In the genomic region with DNA sequence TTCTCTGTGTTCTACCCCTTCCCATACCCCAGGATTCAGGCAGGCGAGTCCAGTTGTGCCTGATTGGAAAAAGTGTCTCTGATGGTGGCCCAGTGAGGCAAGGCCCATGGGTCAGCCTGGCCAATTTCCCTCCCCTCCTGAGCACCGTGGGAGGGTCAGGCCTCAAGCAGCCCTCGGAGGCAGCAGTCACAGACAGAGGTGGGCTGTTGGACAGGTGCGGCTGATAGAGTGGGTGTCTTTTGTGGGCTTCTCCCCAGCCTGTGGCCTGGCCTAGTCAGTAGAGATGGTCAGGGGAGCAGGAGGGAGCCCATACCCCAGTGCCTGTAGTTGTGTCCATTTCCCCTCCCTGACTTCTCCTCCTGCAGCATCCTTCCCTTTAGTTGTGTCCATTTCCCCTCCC, we compare ENCODE assay signal across 20 cellular contexts. TPM values are rescaled to one million over a fixed set of nuclear protein-coding genes. Genes with fewer than 3 reads are reported as not detected.
DNase-seq lines count a peak whose midpoint lies in the region; ATAC-seq, FAIRE-seq and TF ChIP-seq lines count a peak whose summit lies in the region.
"Had no signal": no experiment of that assay in that cellular context is flagged by ENCODE, and none has a peak within 500 bp of the region (broad histone marks: within the 10 kb centered on the region; RNA-seq: fewer than 3 reads in every experiment).

No MANE protein-coding gene starts in this region.

- H3K4me1 Mint-ChIP-seq in CD14-positive monocyte (no peaks in the 10 kb centered on the region), brain (peaks cover 69% of the 10 kb centered on the region), glutamatergic neuron (ENCODE audit: low read depth, unreplicated experiment) (peaks cover 41% of the 10 kb centered on the region)
- H3K4me1 Mint-ChIP-seq: CD4-positive, CD25-positive, alpha-beta regulatory T cell; CD8-positive, alpha-beta memory T cell had no signal

- DNase-seq in CD14-positive monocyte (ENCODE audit: low spot score): peak; percentile 35
- DNase-seq in glutamatergic neuron: no peak
- peak; percentile 15 for DNase-seq in osteoblast (ENCODE audit: insufficient read length, low spot score, missing footprints)
- DNase-seq in HepG2 (ENCODE audit: low spot score): no peak
- DNase-seq in mammary epithelial cell: no peak
- DNase-seq: CD4-positive, CD25-positive, alpha-beta regulatory T cell; CD8-positive, alpha-beta memory T cell; COR-L47; DMS 273 treated with DMSO at 0.1 percent for 48 hours; DMS53; DND-41; EL; GM23248; HCEC 1CT had no signal

- no peak for TF ChIP-seq EP300 in HepG2 (IDR thresholded peaks at IDR 0.05; ENCODE audit: low read depth in 2 of 2, low read length in 2 of 2)
- TF ChIP-seq EP300 in HepG2 (CRISPR knock-in tag; IDR thresholded peaks at IDR 0.05; ENCODE audit: borderline replicate concordance): no peak

- no peaks in the 10 kb centered on the region for H3K36me3 ChIP-seq in osteoblast (ENCODE audit: insufficient read depth, low read length)
- no peaks in the 10 kb centered on the region for H3K36me3 ChIP-seq in HepG2 (replicated peaks in 1 of 2; ENCODE audit: control insufficient read depth in 1 of 2, insufficient read depth in 2 of 2, low read length in 2 of 2)
- no peaks in the 10 kb centered on the region for H3K36me3 ChIP-seq in mammary epithelial cell (ENCODE audit: insufficient read depth, low read length)
- H3K36me3 ChIP-seq: BLaER1 treated with 17β-estradiol and CSF1 and Interleukin-3, amounts not matched to agents 10 nM and 100 nM had no signal

- peaks cover 2 to 6% (median 4%) of the 10 kb centered on the region in 3 donors for H3K27me3 Mint-ChIP-seq in CD14-positive monocyte (ENCODE audit: low read depth in 3 of 3)
- H3K27me3 Mint-ChIP-seq in brain: peaks cover 12% of the 10 kb centered on the region
- peaks cover 10% of the 10 kb centered on the region for H3K27me3 Mint-ChIP-seq in glutamatergic neuron (ENCODE audit: unreplicated experiment)

- H3K9me3 Mint-ChIP-seq in CD14-positive monocyte (peaks cover 0 to 9% (median 0%) of the 10 kb centered on the region in 7 donors), brain (peaks cover 0 to 9% (median 7%) of the 10 kb centered on the region in 5 experiments), glutamatergic neuron (ENCODE audit: unreplicated experiment) (peaks cover 18% of the 10 kb centered on the region)
- H3K9me3 Mint-ChIP-seq: CD8-positive, alpha-beta memory T cell; IgD-negative memory B cell had no signal

- FAIRE-seq in HepG2 (lab: Jason Lieb, UNC): no peak
- FAIRE-seq: GM12878, H54 had no signal

- H3K9ac ChIP-seq in HepG2 (ENCODE audit: insufficient read depth, low read depth, low read length) (no peak overlapping the region), mammary epithelial cell (ENCODE audit: insufficient read depth, low read length) (no peak overlapping the region)
- H3K9ac ChIP-seq: BLaER1 treated with 17β-estradiol and CSF1 and Interleukin-3, amounts not matched to agents 10 nM and 100 nM; GM23248 had no signal

- no peaks in the 10 kb centered on the region for H4K20me1 ChIP-seq in osteoblast (ENCODE audit: insufficient read depth, low read length)
- no peaks in the 10 kb centered on the region; the same call in 1 of the 2 replicates for H4K20me1 ChIP-seq in HepG2 (ENCODE audit: insufficient read depth, low read length)
- H4K20me1 ChIP-seq in mammary epithelial cell (ENCODE audit: insufficient read depth, low read length): no peaks in the 10 kb centered on the region

- in situ Hi-C loops in HepG2 (cut with HindIII; ENCODE audit: extremely low pct_ligation_motif_present, low pct_unique_long_range_greater_than_20kb): loop anchor here (5.0 kb wide), 1 partner anchor 34 kb away; no protein-coding TSS in a partner anchor
- in situ Hi-C loops in mammary epithelial cell (cut with MboI; ENCODE audit: low sequenced_read_pairs in 2 of 2): no loop called here

- H3K27me3 ChIP-seq in osteoblast (ENCODE audit: insufficient read depth, low read length) (peaks cover 16% of the 10 kb centered on the region), HepG2 (ENCODE audit: control insufficient read depth in 1 of 2, insufficient read depth in 2 of 2, low read length in 2 of 2) (peaks cover 6 to 41% of the 10 kb centered on the region in 2 experiments), mammary epithelial cell (ENCODE audit: insufficient read depth, low read length) (peaks cover 12% of the 10 kb centered on the region)

- no peaks in the 10 kb centered on the region for H3K9me3 ChIP-seq in osteoblast (ENCODE audit: low read depth, low read length)
- H3K9me3 ChIP-seq in HepG2 (ENCODE audit: low read length): no peaks in the 10 kb centered on the region
- H3K9me3 ChIP-seq in mammary epithelial cell (replicated peaks; ENCODE audit: insufficient read depth, low read length): no peaks in the 10 kb centered on the region

- TF ChIP-seq CTCF in CD14-positive monocyte (IDR thresholded peaks at IDR 0.05) (no peak), brain (conservative IDR thresholded peaks at IDR 0.05) (no peak), glutamatergic neuron (IDR thresholded peaks at IDR 0.05; ENCODE audit: partially characterized antibody, unreplicated experiment) (no peak), osteoblast (IDR thresholded peaks at IDR 0.05; ENCODE audit: extremely low read depth, low read depth, low read length) (no peak), HepG2 (CRISPR knock-in tag; IDR thresholded peaks at IDR 0.05) (no peak), mammary epithelial cell (conservative IDR thresholded peaks at IDR 0.05 in 1 of 2, IDR thresholded peaks at IDR 0.05 in 1 of 2; ENCODE audit: extremely low read depth in 1 of 2, insufficient read depth in 1 of 2, low read depth in 1 of 2, low read length in 2 of 2) (no peak)

- ATAC-seq in HepG2: no peak
- ATAC-seq: GM12878 had no signal

- H3K27ac ChIP-seq in osteoblast (ENCODE audit: low read depth, low read length) (no peak overlapping the region), HepG2 (ENCODE audit: extremely low read length, insufficient read depth, low read length) (no peak overlapping the region), mammary epithelial cell (ENCODE audit: insufficient read depth, low read depth, low read length) (no peak overlapping the region)
- H3K27ac ChIP-seq: BLaER1 treated with 17β-estradiol and CSF1 and Interleukin-3, amounts not matched to agents 10 nM and 100 nM; GM23248 had no signal

- WGBS in HepG2 (ENCODE audit: low lambda C conversion rate): 0% methylated on average over 3 of the region's 4 CpGs
- 45% methylated on average over 4 of the region's 4 CpGs for WGBS in mammary epithelial cell (ENCODE audit: low coverage, missing lambda C conversion rate)

- H3K27ac Mint-ChIP-seq in CD14-positive monocyte: no peak overlapping the region
- H3K27ac Mint-ChIP-seq in brain: peak overlapping the region in 3 of 5 experiments; percentile 28 to 94 (median 79)
- peak overlapping the region; percentile 38 for H3K27ac Mint-ChIP-seq in glutamatergic neuron (ENCODE audit: unreplicated experiment)
- H3K27ac Mint-ChIP-seq: B cell; CD4-positive, CD25-positive, alpha-beta regulatory T cell; IgD-negative memory B cell had no signal

- dilution Hi-C loops in mammary epithelial cell (cut with HindIII; ENCODE audit: low sequenced_read_pairs): no loop called here

- TF ChIP-seq RAD21 in HepG2 (CRISPR knock-in tag; IDR thresholded peaks at IDR 0.05): no peak

- H3K4me1 ChIP-seq in osteoblast (ENCODE audit: insufficient read depth, low read length) (no peaks in the 10 kb centered on the region), HepG2 (ENCODE audit: insufficient read depth, low read length) (peaks cover 11% of the 10 kb centered on the region), mammary epithelial cell (ENCODE audit: insufficient read depth, low read length) (no peaks in the 10 kb centered on the region)

- H3K36me3 Mint-ChIP-seq in CD14-positive monocyte: no peaks in the 10 kb centered on the region
- H3K36me3 Mint-ChIP-seq in brain: peaks cover 9% of the 10 kb centered on the region
- peaks cover 4% of the 10 kb centered on the region for H3K36me3 Mint-ChIP-seq in glutamatergic neuron (ENCODE audit: unreplicated experiment)
- H3K36me3 Mint-ChIP-seq: CD4-positive, CD25-positive, alpha-beta regulatory T cell; CD8-positive, alpha-beta memory T cell had no signal

- no peak overlapping the region for H3K4me3 ChIP-seq in osteoblast (ENCODE audit: insufficient read depth, low read length)
- no peak overlapping the region for H3K4me3 ChIP-seq in HepG2 (replicated peaks in 1 of 3; ENCODE audit: insufficient read depth in 1 of 3, low read depth in 2 of 3, low read length in 3 of 3)
- no peak overlapping the region for H3K4me3 ChIP-seq in mammary epithelial cell (replicated peaks in 1 of 3; ENCODE audit: insufficient read depth in 1 of 3, low read depth in 2 of 3, low read length in 3 of 3)
- H3K4me3 ChIP-seq: BLaER1 treated with 17β-estradiol and CSF1 and Interleukin-3, amounts not matched to agents 10 nM and 100 nM; GM12878; GM23248 had no signal

- no TSS peak for BruUV-seq in HepG2 (replicated peaks; lab: Mats Ljungman, UMichigan)
- BruUV-seq in mammary epithelial cell (replicated peaks; lab: Mats Ljungman, UMichigan): no TSS peak

- POLR2A ChIA-PET in HepG2 (lab: Yijun Ruan, JAX): no interaction called here

- TF ChIP-seq POLR2A in HepG2 (IDR thresholded peaks at IDR 0.05; ENCODE audit: insufficient read depth in 1 of 2, low read depth in 2 of 2, low read length in 2 of 2): no peak

- CTCF ChIA-PET in HepG2 (lab: Yijun Ruan, JAX; ENCODE audit: low intra/inter-chr PET ratio, low total read pairs): no interaction called here
- CTCF ChIA-PET in mammary epithelial cell (lab: Charles Lee; ENCODE audit: low non-redundant PET): no interaction called here

- H3K4me3 Mint-ChIP-seq in CD14-positive monocyte (no peak overlapping the region), brain (peak overlapping the region in 2 of 5 experiments; percentile 14 to 69), glutamatergic neuron (ENCODE audit: unreplicated experiment) (peak overlapping the region; percentile 60)
- H3K4me3 Mint-ChIP-seq: B cell; CD4-positive, CD25-positive, alpha-beta regulatory T cell; CD8-positive, alpha-beta memory T cell; IgD-negative memory B cell had no signal

- no peaks in the 10 kb centered on the region for H3K79me2 ChIP-seq in osteoblast (ENCODE audit: insufficient read depth, low read length)
- H3K79me2 ChIP-seq in HepG2 (ENCODE audit: insufficient read depth, low read length): no peaks in the 10 kb centered on the region
- H3K79me2 ChIP-seq in mammary epithelial cell (ENCODE audit: insufficient read depth, low read length): no peaks in the 10 kb centered on the region

- H3K4me2 ChIP-seq in osteoblast (ENCODE audit: insufficient read depth, low read length): no peak overlapping the region
- no peak overlapping the region for H3K4me2 ChIP-seq in HepG2 (ENCODE audit: low read depth, low read length)
- no peak overlapping the region for H3K4me2 ChIP-seq in mammary epithelial cell (ENCODE audit: insufficient read depth, low read depth, low read length)
- H3K4me2 ChIP-seq: BLaER1 treated with 17β-estradiol and CSF1 and Interleukin-3, amounts not matched to agents 10 nM and 100 nM had no signal

- no peak overlapping the region for H2AFZ ChIP-seq in osteoblast (ENCODE audit: low read length)
- no peak overlapping the region for H2AFZ ChIP-seq in HepG2 (ENCODE audit: low read length)
- H2AFZ ChIP-seq in mammary epithelial cell (ENCODE audit: low read depth, low read length): no peak overlapping the region
- H2AFZ ChIP-seq: GM23248 had no signal

- intact Hi-C loops in CD14-positive monocyte (cut with micrococcal nuclease): no loop called here
- intact Hi-C loops in HepG2 (cut with micrococcal nuclease; ENCODE audit: unreplicated experiment): no loop called here
- intact Hi-C loops in mammary epithelial cell (cut with micrococcal nuclease): no loop called here

RNA-seq across cellular contexts. Expression of a gene that starts 8.9 kb away (rescaled TPM):
- polyA plus RNA-seq in CD14-positive monocyte: not detected
- polyA plus RNA-seq in brain (ENCODE audit: insufficient read depth, low read depth, low replicate concordance): 46.0 TPM
- 159 TPM for total RNA-seq in glutamatergic neuron (ENCODE audit: unreplicated experiment)
- not detected in 2 replicates for total RNA-seq in osteoblast
- 0.42 and 0.58 TPM in 2 replicates for total RNA-seq in HepG2 (2016; rRNA removed; fragmentation: Illumina TruSeq; extraction: Trizol)
- 0.10 TPM in 1 of 2 replicates, not detected in the other for total RNA-seq in HepG2 (2016; cell fraction: cytosol; rRNA removed; fragmentation: Illumina TruSeq; extraction: Trizol; ENCODE audit: low read depth)
- total RNA-seq in HepG2 (2016; cell fraction: insoluble cytoplasmic fraction; rRNA removed; fragmentation: Illumina TruSeq; extraction: Trizol): 0.12 and 0.30 TPM in 2 replicates
- 0.07 and 0.34 TPM in 2 replicates for total RNA-seq in HepG2 (2016; cell fraction: membrane; rRNA removed; fragmentation: Illumina TruSeq; extraction: Trizol)
- total RNA-seq in HepG2 (2016; cell fraction: nucleus; rRNA removed; fragmentation: Illumina TruSeq; extraction: Trizol): 0.88 and 1.2 TPM in 2 replicates
- polyA plus RNA-seq in HepG2 (2011; rRNA removed): 2.5 and 3.2 TPM in 2 replicates
- 1.5 TPM in 2 replicates for polyA plus RNA-seq in HepG2 (2011; cell fraction: cytosol; rRNA removed)
- 3.2 and 3.4 TPM in 2 replicates for polyA plus RNA-seq in HepG2 (2011; cell fraction: nucleus; rRNA removed)
- 1.0 and 1.6 TPM in 2 replicates for polyA plus RNA-seq in HepG2 (2012)
- 0.15 TPM in 1 of 2 replicates, not detected in the other for polyA plus RNA-seq in HepG2 (2016; cell fraction: cytosol; fragmentation: Illumina TruSeq; extraction: Trizol; ENCODE audit: low read depth)
- polyA plus RNA-seq in HepG2 (2016; cell fraction: insoluble cytoplasmic fraction; fragmentation: Illumina TruSeq; extraction: Trizol; ENCODE audit: low read depth): 0.27 and 0.67 TPM in 2 replicates
- 0.15 and 0.27 TPM in 2 replicates for polyA plus RNA-seq in HepG2 (2016; cell fraction: membrane; fragmentation: Illumina TruSeq; extraction: Trizol; ENCODE audit: low read depth)
- polyA plus RNA-seq in HepG2 (2016; cell fraction: nucleus; fragmentation: Illumina TruSeq; extraction: Trizol; ENCODE audit: insufficient read depth, low read depth): 1.2 and 2.9 TPM in 2 replicates
- polyA minus RNA-seq in HepG2 (2011; rRNA and poly(A)+ RNA removed; ENCODE audit: low replicate concordance): 1.4 TPM in 1 of 2 replicates, not detected in the other
- polyA minus RNA-seq in HepG2 (2011; cell fraction: cytosol; rRNA and poly(A)+ RNA removed): 0.20 and 0.70 TPM in 2 replicates
- polyA minus RNA-seq in HepG2 (2011; cell fraction: nucleus; rRNA and poly(A)+ RNA removed): 1.8 and 3.6 TPM in 2 replicates
- total RNA-seq in mammary epithelial cell: not detected
- 0.02 TPM for polyA plus RNA-seq in mammary epithelial cell
- polyA minus RNA-seq in mammary epithelial cell: not detected
- total RNA-seq: CD4-positive, CD25-positive, alpha-beta regulatory T cell; GM12878; GM23248 had no signal
- polyA plus RNA-seq: CD8-positive, alpha-beta memory T cell; GM23248; IgD-negative memory B cell had no signal

Comparison
In these comparisons a context has a peak if more than half of its experiments do, and no peak if none do; other contexts are left out.
1. DNase-seq: peak in CD14-positive monocyte (single experiment) and osteoblast (single experiment); none in glutamatergic neuron (single experiment), HepG2 (single experiment) and mammary epithelial cell (single experiment).
2. H3K27ac Mint-ChIP-seq: peak in brain (3 of 5) and glutamatergic neuron (single experiment); none in CD14-positive monocyte (0 of 7).
3. RNA of a gene that starts 8.9 kb away (total RNA-seq): 159 TPM in glutamatergic neuron (single experiment); 0.07 to 1.2 TPM in HepG2, not detected in mammary epithelial cell and not detected in osteoblast; every median in the first group is over 10 times any median in the second.